ENCODE assay signal across 20 cellular contexts in genomic region chr7:47739901-47740300, GRCh38.
"Had no signal": no experiment of that assay in that cellular context is flagged by ENCODE, and none has a peak within 500 bp of the region (broad histone marks: within the 10 kb centered on the region; RNA-seq: fewer than 3 reads in every experiment).

No MANE protein-coding gene starts in this region.

- H2AFZ ChIP-seq: hepatocyte had no signal

- H3K79me2 ChIP-seq: hepatocyte had no signal

- H3K36me3 ChIP-seq: pancreas, tibial nerve had no signal

- H3K27ac ChIP-seq: dorsolateral prefrontal cortex, hepatocyte, pancreas, tibial nerve had no signal

- H3K9me3 ChIP-seq: pancreas, tibial nerve had no signal

- DNase-seq: cerebellar nuclear complex; cortex of kidney; dorsolateral prefrontal cortex; effector CD8-positive, alpha-beta T cell; foreskin melanocyte; left colon; left ventricle myocardium superior; mesendoderm; naive thymus-derived CD4-positive, alpha-beta T cell; nucleus accumbens; pancreas; right cardiac atrium; stimulated activated CD4-positive, alpha-beta T cell treated with anti-CD3 and anti-CD28 coated beads, Interleukin-4, amount 100 ng/mL, for 1 hour; stimulated activated CD8-positive, alpha-beta memory T cell treated with anti-CD3 and anti-CD28 coated beads, Interleukin-4, amount 100 ng/mL, for 48 hours had no signal

- H3K4me3 Mint-ChIP-seq: naive thymus-derived CD4-positive, alpha-beta T cell; neural crest cell; stimulated activated effector memory CD8-positive, alpha-beta T cell treated with anti-CD3 and anti-CD28 coated beads, Interleukin-12 subunit alpha, Interleukin-12 subunit beta, amount 100 ng/mL, for 72 hours; stimulated activated naive CD8-positive, alpha-beta T cell treated with anti-CD3 and anti-CD28 coated beads, Interleukin-15, Interleukin-2, amounts not matched to agents 100 ng/mL and 50 ng/mL, for 24 hours had no signal

- ATAC-seq: left colon; left ventricle myocardium superior; naive thymus-derived CD4-positive, alpha-beta T cell; pancreas; right cardiac atrium; stimulated activated effector memory CD8-positive, alpha-beta T cell treated with anti-CD3 and anti-CD28 coated beads, Interleukin-12 subunit alpha, Interleukin-12 subunit beta, amount 100 ng/mL, for 72 hours had no signal

- H3K27ac Mint-ChIP-seq: naive thymus-derived CD4-positive, alpha-beta T cell; stimulated activated effector memory CD8-positive, alpha-beta T cell treated with anti-CD3 and anti-CD28 coated beads, Interleukin-12 subunit alpha, Interleukin-12 subunit beta, amount 100 ng/mL, for 72 hours; stimulated activated naive CD8-positive, alpha-beta T cell treated with anti-CD3 and anti-CD28 coated beads, Interleukin-15, Interleukin-2, amounts not matched to agents 100 ng/mL and 50 ng/mL, for 24 hours had no signal

- H3K4me2 ChIP-seq: hepatocyte had no signal

- H3K4me1 ChIP-seq: pancreas, tibial nerve had no signal

- H3K4me1 Mint-ChIP-seq: stimulated activated effector memory CD8-positive, alpha-beta T cell treated with anti-CD3 and anti-CD28 coated beads, Interleukin-12 subunit alpha, Interleukin-12 subunit beta, amount 100 ng/mL, for 72 hours had no signal

- H3K27me3 ChIP-seq: hepatocyte, pancreas, tibial nerve had no signal

- H3K9me3 Mint-ChIP-seq: neural crest cell; stimulated activated effector memory CD8-positive, alpha-beta T cell treated with anti-CD3 and anti-CD28 coated beads, Interleukin-12 subunit alpha, Interleukin-12 subunit beta, amount 100 ng/mL, for 72 hours; stimulated activated naive CD8-positive, alpha-beta T cell treated with anti-CD3 and anti-CD28 coated beads, Interleukin-15, Interleukin-2, amounts not matched to agents 100 ng/mL and 50 ng/mL, for 24 hours had no signal

- H3K36me3 Mint-ChIP-seq: naive thymus-derived CD4-positive, alpha-beta T cell; stimulated activated effector memory CD8-positive, alpha-beta T cell treated with anti-CD3 and anti-CD28 coated beads, Interleukin-12 subunit alpha, Interleukin-12 subunit beta, amount 100 ng/mL, for 72 hours had no signal

- H3K4me3 ChIP-seq: dorsolateral prefrontal cortex, hepatocyte, lung, pancreas, tibial nerve had no signal
